ENCODE assay signal across 16 cellular contexts in the genomic region with DNA sequence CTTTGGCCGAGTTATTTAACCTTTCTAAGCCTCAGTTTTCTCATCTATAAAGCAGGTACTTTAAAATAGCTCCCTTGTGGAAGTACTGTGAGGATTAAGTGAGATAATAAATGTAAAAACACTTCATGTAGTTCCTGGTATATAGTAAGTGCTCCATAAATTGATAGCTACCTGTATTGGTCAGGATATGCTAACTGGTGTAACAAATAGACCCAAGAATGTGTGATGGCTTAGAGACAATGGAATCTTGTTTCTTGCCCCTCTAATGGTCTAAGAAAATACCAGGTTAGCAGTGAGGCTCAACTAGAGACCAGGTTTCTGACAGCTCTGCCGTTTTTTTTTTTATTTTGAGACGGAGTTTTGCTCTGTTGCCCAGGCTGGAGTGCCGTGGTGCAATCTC. TPM values are rescaled to one million over a fixed set of nuclear protein-coding genes. Genes with fewer than 3 reads are reported as not detected.
A peak's percentile ranks its signal among the peaks of the same experiment; 100 is the strongest.
DNase-seq lines count a peak whose midpoint lies in the region; ATAC-seq and TF ChIP-seq lines count a peak whose summit lies in the region.
"Had no signal": no experiment of that assay in that cellular context is flagged by ENCODE, and none has a peak within 500 bp of the region (broad histone marks: within the 10 kb centered on the region; RNA-seq: fewer than 3 reads in every experiment).

No MANE protein-coding gene starts in this region.

- ATAC-seq in memory B cell (ENCODE audit: low read depth), result no peak
- no peak for ATAC-seq in GM19328 (IDR thresholded peaks at IDR 0.05; ENCODE audit: unreplicated experiment)
- no peak for ATAC-seq in HG02885 (IDR thresholded peaks at IDR 0.05; ENCODE audit: poor library complexity, unreplicated experiment)

- H3K4me3 Mint-ChIP-seq in activated naive CD4-positive, alpha-beta T cell treated with anti-CD3 and anti-CD28 coated beads, Interleukin-2, amount 50 U/mL, for 24 hours, result no peak overlapping the region
- H3K4me3 Mint-ChIP-seq in memory B cell, result no peak overlapping the region
- H3K4me3 Mint-ChIP-seq: neural progenitor cell had no signal

- peaks cover 93% of the 10 kb centered on the region for H3K4me1 Mint-ChIP-seq in activated naive CD4-positive, alpha-beta T cell treated with anti-CD3 and anti-CD28 coated beads, Interleukin-2, amount 50 U/mL, for 24 hours
- peaks cover 51% of the 10 kb centered on the region for H3K4me1 Mint-ChIP-seq in memory B cell

- no peaks in the 10 kb centered on the region for H3K36me3 ChIP-seq in SK-N-MC (ENCODE audit: insufficient read depth, low read length)
- H3K36me3 ChIP-seq in thyroid gland, result no peaks in the 10 kb centered on the region
- H3K36me3 ChIP-seq: neural progenitor cell had no signal

- H3K27ac ChIP-seq in SK-N-MC (peak overlapping the region; percentile 48; the same call in 1 of the 2 replicates), thyroid gland (peak overlapping the region; percentile 94 to 99 (median 99))
- H3K27ac ChIP-seq: KMS-11, neural progenitor cell had no signal

- WGBS in thyroid gland, 2 donors, result 40 to 60% methylated on average over 4 of the region's 4 CpGs

- H3K4me3 ChIP-seq in SK-N-MC (no peak overlapping the region), thyroid gland (replicated peaks in 1 of 3) (no peak overlapping the region)
- H3K4me3 ChIP-seq: dorsolateral prefrontal cortex, neural progenitor cell had no signal

- peak overlapping the region; percentile 79 for H3K27ac Mint-ChIP-seq in activated naive CD4-positive, alpha-beta T cell treated with anti-CD3 and anti-CD28 coated beads, Interleukin-2, amount 50 U/mL, for 24 hours
- H3K27ac Mint-ChIP-seq in memory B cell, result peak overlapping the region; percentile 96
- H3K27ac Mint-ChIP-seq: neural progenitor cell had no signal

- H3K27me3 Mint-ChIP-seq in activated naive CD4-positive, alpha-beta T cell treated with anti-CD3 and anti-CD28 coated beads, Interleukin-2, amount 50 U/mL, for 24 hours, result no peaks in the 10 kb centered on the region
- no peaks in the 10 kb centered on the region for H3K27me3 Mint-ChIP-seq in memory B cell

- no peak for TF ChIP-seq CTCF in thyroid gland (IDR thresholded peaks at IDR 0.05)

- TF ChIP-seq POLR2A in thyroid gland (IDR thresholded peaks at IDR 0.05), result no peak

- peaks cover 61 to 95% of the 10 kb centered on the region in 2 donors for H3K4me1 ChIP-seq in thyroid gland
- H3K4me1 ChIP-seq: neural progenitor cell had no signal

- no peak for DNase-seq in activated naive CD4-positive, alpha-beta T cell (lab: John Stamatoyannopoulos, UW)
- no peak for DNase-seq in SK-N-MC (ENCODE audit: low read depth, low spot score)
- no peak for DNase-seq in memory B cell (ENCODE audit: low spot score in 2 of 2)
- no peak for DNase-seq in thyroid gland
- no peak for DNase-seq in hepatic stellate cell (ENCODE audit: low spot score)
- DNase-seq: activated CD4-positive, alpha-beta T cell treated with anti-CD3 and anti-CD28 coated beads for 1 hour; activated T-cell treated with anti-CD3 and anti-CD28 coated beads, Interleukin-2, amount 50 U/mL, for 1 hour; dorsolateral prefrontal cortex; NCI-H1092 treated with DMSO at 0.1 percent for 48 hours; NCI-H774; stimulated activated naive CD4-positive, alpha-beta T cell had no signal

- H3K9me3 Mint-ChIP-seq in activated naive CD4-positive, alpha-beta T cell treated with anti-CD3 and anti-CD28 coated beads, Interleukin-2, amount 50 U/mL, for 24 hours, result no peaks in the 10 kb centered on the region
- no peaks in the 10 kb centered on the region for H3K9me3 Mint-ChIP-seq in memory B cell
- H3K9me3 Mint-ChIP-seq: neural progenitor cell had no signal

- no peak overlapping the region for H3K9ac ChIP-seq in SK-N-MC (ENCODE audit: insufficient read length)
- H3K9ac ChIP-seq: KMS-11, neural progenitor cell had no signal

- no peaks in the 10 kb centered on the region for H3K36me3 Mint-ChIP-seq in activated naive CD4-positive, alpha-beta T cell treated with anti-CD3 and anti-CD28 coated beads, Interleukin-2, amount 50 U/mL, for 24 hours
- H3K36me3 Mint-ChIP-seq in memory B cell, result no peaks in the 10 kb centered on the region
- H3K36me3 Mint-ChIP-seq: neural progenitor cell had no signal

- intact Hi-C loops in thyroid gland (cut with DNase I), result no loop called here

- H3K9me3 ChIP-seq in SK-N-MC (ENCODE audit: low read depth, low read length) (no peaks in the 10 kb centered on the region), thyroid gland (no peaks in the 10 kb centered on the region)

- no peaks in the 10 kb centered on the region for H3K27me3 ChIP-seq in thyroid gland
- H3K27me3 ChIP-seq: dorsolateral prefrontal cortex, neural progenitor cell had no signal

RNA-seq across cellular contexts. Expression of gene CCR7, which starts 29.8 kb away (rescaled TPM):
- 1 to 10 TPM in 1 of 4 donors, under 1 TPM in 2, not detected in 1; 0.27 to 1.6 (median 0.93) TPM for total RNA-seq in thyroid gland

RNA-seq across cellular contexts. Expression of gene TNS4, which starts 34.0 kb away (rescaled TPM):
- total RNA-seq in thyroid gland, result 10 to 100 TPM in 2 of 4 donors, 1 to 10 TPM in 2; 5.4 to 24.7 (median 16.2) TPM
- total RNA-seq: dorsolateral prefrontal cortex had no signal
